In the genomic region with DNA sequence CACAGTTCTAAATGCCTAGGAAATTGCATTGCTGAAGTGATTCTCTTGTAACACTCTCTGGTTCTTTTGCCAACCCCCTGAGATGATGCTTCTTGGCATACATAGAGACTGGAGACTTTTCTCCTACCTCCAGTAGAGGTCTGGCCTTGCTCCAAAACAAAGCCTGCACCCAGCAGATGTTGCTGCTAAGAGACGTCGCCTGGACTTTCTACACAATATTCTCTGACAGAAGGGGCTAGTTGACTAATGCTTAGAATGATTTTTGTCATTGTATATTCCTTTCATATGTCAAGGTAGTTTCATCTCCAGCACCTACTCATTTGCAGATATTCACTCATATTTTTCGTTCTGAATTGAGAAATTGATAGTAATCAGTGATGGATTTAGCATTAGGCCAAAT, we compare ENCODE assay signal across 16 cellular contexts. TPM values are rescaled to one million over a fixed set of nuclear protein-coding genes. Genes with fewer than 3 reads are reported as not detected.
DNase-seq lines count a peak whose midpoint lies in the region; ATAC-seq, FAIRE-seq and TF ChIP-seq lines count a peak whose summit lies in the region.
"Had no signal": no experiment of that assay in that cellular context is flagged by ENCODE, and none has a peak within 500 bp of the region (broad histone marks: within the 10 kb centered on the region; RNA-seq: fewer than 3 reads in every experiment).

No MANE protein-coding gene starts in this region.

- H3K9ac ChIP-seq in KMS-11: no peak overlapping the region; the same call in 1 of the 2 replicates
- no peak overlapping the region for H3K9ac ChIP-seq in neuronal stem cell (ENCODE audit: low read depth, low read length, poor library complexity)

- H2BK5ac ChIP-seq in neuronal stem cell (ENCODE audit: low read length): no peak overlapping the region

- no peaks in the 10 kb centered on the region for H3K9me3 Mint-ChIP-seq in activated T-helper 17 cell treated with anti-CD3 and anti-CD28 coated beads, Interleukin-2, amount 50 U/mL, for 72 hours
- H3K9me3 Mint-ChIP-seq in CD8-positive, alpha-beta T cell: no peaks in the 10 kb centered on the region
- H3K9me3 Mint-ChIP-seq: memory B cell had no signal

- H3K4me1 ChIP-seq in KMS-11 (ENCODE audit: low read depth, poor library complexity, severe bottlenecking) (peaks cover 46% of the 10 kb centered on the region), neuronal stem cell (ENCODE audit: control insufficient read depth in 2 of 2, insufficient read depth in 1 of 2, low read depth in 1 of 2, low read length in 2 of 2) (no peaks in the 10 kb centered on the region)
- H3K4me1 ChIP-seq in CD8-positive, alpha-beta T cell (ENCODE audit: insufficient read depth, low read length): no peaks in the 10 kb centered on the region

- H3K27ac ChIP-seq in KMS-11 (peak overlapping the region; percentile 72), neuronal stem cell (replicated peaks; ENCODE audit: low read length) (no peak overlapping the region)
- H3K27ac ChIP-seq in CD8-positive, alpha-beta T cell (ENCODE audit: low read depth, low read length): no peak overlapping the region
- H3K27ac ChIP-seq: ascending aorta, ovary, WERI-Rb-1 had no signal

- TF ChIP-seq POLR2A in GM12891 (IDR thresholded peaks at IDR 0.05; ENCODE audit: low read depth, low read length): no peak

- no peak overlapping the region for H2AK5ac ChIP-seq in neuronal stem cell (ENCODE audit: low read depth, low read length)

- H3K27me3 ChIP-seq in KMS-11 (ENCODE audit: insufficient read depth, low read depth) (no peaks in the 10 kb centered on the region), neuronal stem cell (ENCODE audit: control insufficient read depth in 3 of 3, insufficient read depth in 3 of 3, low read depth in 1 of 3, low read length in 3 of 3) (no peaks in the 10 kb centered on the region)
- no peaks in the 10 kb centered on the region for H3K27me3 ChIP-seq in CD8-positive, alpha-beta T cell (ENCODE audit: insufficient read depth, low read length)
- H3K27me3 ChIP-seq: ascending aorta, ovary had no signal

- H3K79me1 ChIP-seq in neuronal stem cell (ENCODE audit: low read depth, low read length): no peaks in the 10 kb centered on the region

- H2BK12ac ChIP-seq in neuronal stem cell (ENCODE audit: low read length): no peak overlapping the region

- intact Hi-C loops in CD8-positive, alpha-beta T cell (cut with DNase I, micrococcal nuclease): no loop called here

- no peak overlapping the region for H3K27ac Mint-ChIP-seq in activated T-helper 17 cell treated with anti-CD3 and anti-CD28 coated beads, Interleukin-2, amount 50 U/mL, for 72 hours
- H3K27ac Mint-ChIP-seq in CD8-positive, alpha-beta T cell: no peak overlapping the region
- H3K27ac Mint-ChIP-seq: memory B cell had no signal

- peaks cover 8% of the 10 kb centered on the region for H3K27me3 Mint-ChIP-seq in activated T-helper 17 cell treated with anti-CD3 and anti-CD28 coated beads, Interleukin-2, amount 50 U/mL, for 72 hours
- H3K27me3 Mint-ChIP-seq in CD8-positive, alpha-beta T cell (ENCODE audit: low read depth): peaks cover 8% of the 10 kb centered on the region
- H3K27me3 Mint-ChIP-seq: memory B cell had no signal

- no peak overlapping the region for H3K4ac ChIP-seq in neuronal stem cell (ENCODE audit: low read length)

- FAIRE-seq in GM12891 (lab: Jason Lieb, UNC): no peak

- H3K9me3 ChIP-seq in neuronal stem cell (replicated peaks in 1 of 2; ENCODE audit: control insufficient read depth in 2 of 2, insufficient read depth in 1 of 2, low read depth in 1 of 2, low read length in 2 of 2): no peaks in the 10 kb centered on the region
- no peaks in the 10 kb centered on the region for H3K9me3 ChIP-seq in CD8-positive, alpha-beta T cell (ENCODE audit: low read length)
- H3K9me3 ChIP-seq: ascending aorta, ovary had no signal

- peak; percentile 48 for ATAC-seq in activated T-helper 17 cell treated with anti-CD3 and anti-CD28 coated beads, Interleukin-2, amount 50 U/mL, for 72 hours (replicated peaks)
- no peak for ATAC-seq in CD8-positive, alpha-beta T cell
- ATAC-seq: SK-N-SH treated with all-trans-retinoic acid at 6 μM for 48 hours had no signal

- no peaks in the 10 kb centered on the region for H3K36me3 ChIP-seq in KMS-11 (ENCODE audit: insufficient read depth)
- H3K36me3 ChIP-seq in neuronal stem cell (replicated peaks in 1 of 2; ENCODE audit: control insufficient read depth in 2 of 2, insufficient read depth in 2 of 2, low read length in 2 of 2): no peaks in the 10 kb centered on the region
- H3K36me3 ChIP-seq in CD8-positive, alpha-beta T cell (ENCODE audit: insufficient read depth, low read length): no peaks in the 10 kb centered on the region
- H3K36me3 ChIP-seq: ascending aorta, ovary, WERI-Rb-1 had no signal

- H4K91ac ChIP-seq in neuronal stem cell (ENCODE audit: low read depth, low read length, poor library complexity): no peak overlapping the region

- H2BK120ac ChIP-seq in neuronal stem cell (ENCODE audit: low read depth, low read length): no peak overlapping the region

- no peak overlapping the region; the same call in 1 of the 2 replicates for H2AFZ ChIP-seq in KMS-11 (ENCODE audit: low read depth)
- H2AFZ ChIP-seq in neuronal stem cell (ENCODE audit: low read length): peak overlapping the region; percentile 17

- H3K36me3 Mint-ChIP-seq in activated T-helper 17 cell treated with anti-CD3 and anti-CD28 coated beads, Interleukin-2, amount 50 U/mL, for 72 hours (ENCODE audit: low read depth): no peaks in the 10 kb centered on the region
- no peaks in the 10 kb centered on the region for H3K36me3 Mint-ChIP-seq in CD8-positive, alpha-beta T cell
- H3K36me3 Mint-ChIP-seq: memory B cell had no signal

- TF ChIP-seq CTCF in KMS-11 (conservative IDR thresholded peaks at IDR 0.05; ENCODE audit: low read depth, low read length): no peak
- TF ChIP-seq CTCF in CD8-positive, alpha-beta T cell (IDR thresholded peaks at IDR 0.05): no peak

- peak overlapping the region; percentile 60 for H3K4me2 ChIP-seq in KMS-11
- no peak overlapping the region for H3K4me2 ChIP-seq in neuronal stem cell (ENCODE audit: insufficient read depth, low read length, poor library complexity, severe bottlenecking)

- H3K18ac ChIP-seq in neuronal stem cell (ENCODE audit: low read length): no peak overlapping the region

- H4K8ac ChIP-seq in neuronal stem cell (ENCODE audit: low read depth, low read length): no peak overlapping the region

- WGBS in neuronal stem cell (ENCODE audit: extremely low coverage in 2 of 2, insufficient read length in 2 of 2, insufficient replicate concordance in 1 of 2), 2 donors: no CpG with 5 or more reads among the region's 3 CpGs

- no peaks in the 10 kb centered on the region for H4K20me1 ChIP-seq in KMS-11 (ENCODE audit: insufficient read depth)

- POLR2A ChIA-PET in CD8-positive, alpha-beta T cell (lab: Charles Lee): no interaction called here

- CTCF ChIA-PET in CD8-positive, alpha-beta T cell (lab: Charles Lee): no interaction called here

- H3K14ac ChIP-seq in neuronal stem cell (ENCODE audit: low read length): no peak overlapping the region

- peaks cover 10% of the 10 kb centered on the region for H3K4me1 Mint-ChIP-seq in activated T-helper 17 cell treated with anti-CD3 and anti-CD28 coated beads, Interleukin-2, amount 50 U/mL, for 72 hours
- H3K4me1 Mint-ChIP-seq in CD8-positive, alpha-beta T cell (ENCODE audit: low read depth): no peaks in the 10 kb centered on the region
- H3K4me1 Mint-ChIP-seq: memory B cell had no signal

- no peaks in the 10 kb centered on the region for H3K79me2 ChIP-seq in KMS-11 (ENCODE audit: insufficient read depth, low read depth)

- no peak overlapping the region for H3K4me3 ChIP-seq in KMS-11 (IDR thresholded peaks at IDR 0.05; ENCODE audit: insufficient read depth, low read depth, low read length)
- no peak overlapping the region for H3K4me3 ChIP-seq in neuronal stem cell (ENCODE audit: low read length in 2 of 2)
- no peak overlapping the region for H3K4me3 ChIP-seq in CD8-positive, alpha-beta T cell (ENCODE audit: low read depth, low read length)
- H3K4me3 ChIP-seq: ascending aorta, ovary had no signal

- no peak overlapping the region for H3K4me3 Mint-ChIP-seq in activated T-helper 17 cell treated with anti-CD3 and anti-CD28 coated beads, Interleukin-2, amount 50 U/mL, for 72 hours
- H3K4me3 Mint-ChIP-seq in CD8-positive, alpha-beta T cell: no peak overlapping the region
- H3K4me3 Mint-ChIP-seq: memory B cell had no signal

- no peak overlapping the region for H2BK15ac ChIP-seq in neuronal stem cell (ENCODE audit: low read length)

- H3K23ac ChIP-seq in neuronal stem cell (ENCODE audit: low read depth, low read length, poor library complexity): no peak overlapping the region

- DNase-seq in NCI-H1105 treated with DMSO at 0.1 percent for 48 hours (lab: John Stamatoyannopoulos, UW) (peak; percentile 9), NCI-H1105 (lab: John Stamatoyannopoulos, UW) (no peak), neuronal stem cell (ENCODE audit: low spot score) (no peak), RKO (ENCODE audit: low spot score) (no peak), GM12891 (ENCODE audit: insufficient read length, low spot score) (no peak)
- no peak for DNase-seq in CD8-positive, alpha-beta T cell
- DNase-seq: 8988T, activated T-cell treated with anti-CD3 and anti-CD28 coated beads for 4 hours, Calu3, ovary, WERI-Rb-1 had no signal

TF ChIP-seq in GM12891, 5 proteins besides CTCF, POLR2A, EP300 and RAD21:
- TF ChIP-seq POLR2AphosphoS5 (IDR thresholded peaks at IDR 0.05; ENCODE audit: low read depth, low read length) (no peak), POU2F2 (IDR thresholded peaks at IDR 0.05; ENCODE audit: low read depth, low read length) (no peak), SPI1 (IDR thresholded peaks at IDR 0.05; ENCODE audit: low read depth, low read length) (no peak), TAF1 (IDR thresholded peaks at IDR 0.05; ENCODE audit: low read depth, low read length) (no peak), PAX5 (IDR thresholded peaks at IDR 0.05; ENCODE audit: insufficient read depth, low read length, severe bottlenecking) (no peak)

RNA-seq across cellular contexts. Expression of gene SOWAHC, which starts 24.6 kb away (rescaled TPM):
- total RNA-seq in activated T-helper 17 cell treated with anti-CD3 and anti-CD28 coated beads, Interleukin-2, amount 50 U/mL, for 72 hours: 1 to 10 TPM in 1 of 2 donors, under 1 TPM in 1; 0.45 to 1.7 TPM
- 5.2 TPM for polyA plus RNA-seq in neuronal stem cell (2013, experiment 1 of 2)
- polyA plus RNA-seq in neuronal stem cell (2013, experiment 2 of 2): 5.1 TPM
- under 1 TPM; 0.24 to 0.28 TPM for total RNA-seq in CD8-positive, alpha-beta T cell
- polyA plus RNA-seq in GM12891 (2012; ENCODE audit: low read depth, missing spikeins): 0.19 TPM

RNA-seq across cellular contexts. Expression of gene SEPTIN10, which starts 25.0 kb away (rescaled TPM):
- 1 to 10 TPM; 3.0 to 7.5 TPM for total RNA-seq in activated T-helper 17 cell treated with anti-CD3 and anti-CD28 coated beads, Interleukin-2, amount 50 U/mL, for 72 hours
- polyA plus RNA-seq in neuronal stem cell (2013, experiment 1 of 2): 71.3 TPM
- polyA plus RNA-seq in neuronal stem cell (2013, experiment 2 of 2): 70.6 TPM
- total RNA-seq in CD8-positive, alpha-beta T cell: 1 to 10 TPM in 1 of 2 experiments, under 1 TPM in 1; 0.39 to 1.4 TPM
- polyA plus RNA-seq in GM12891 (2012; ENCODE audit: low read depth, missing spikeins): 1.6 TPM
